28 cellular contexts compared by ENCODE assay signal in genomic region chr15:65026756-65027155, GRCh38. TPM values are rescaled to one million over a fixed set of nuclear protein-coding genes. Genes with fewer than 3 reads are reported as not detected.
"Had no signal": no experiment of that assay in that cellular context is flagged by ENCODE, and none has a peak within 500 bp of the region (broad histone marks: within the 10 kb centered on the region; RNA-seq: fewer than 3 reads in every experiment).

No MANE protein-coding gene starts in this region.

- H3K4me3 Mint-ChIP-seq: activated CD4-positive, alpha-beta memory T cell treated with anti-CD3 and anti-CD28 coated beads for 36 hours; activated CD4-positive, alpha-beta T cell treated with anti-CD3 and anti-CD28 coated beads, Interleukin-2, amount 10 ng/mL, durations not matched to agents 24 days and 14 days; natural killer cell; stimulated activated effector memory CD8-positive, alpha-beta T cell treated with anti-CD3 and anti-CD28 coated beads, Interleukin-12 subunit alpha, Interleukin-12 subunit beta, amount 100 ng/mL, for 72 hours had no signal

- FAIRE-seq: colon, pancreas, TTC549 had no signal

- DNase-seq: activated CD4-positive, alpha-beta memory T cell treated with anti-CD3 and anti-CD28 coated beads for 36 hours; activated CD4-positive, alpha-beta T cell treated with anti-CD3 and anti-CD28 coated beads, Interleukin-2, amount 10 ng/mL, durations not matched to agents 24 days and 14 days; activated CD4-positive, CD25-positive, alpha-beta regulatory T cell treated with anti-CD3 and anti-CD28 coated beads, Interleukin-2, amount 50 U/mL, for 72 hours; activated effector memory CD4-positive, alpha-beta T cell treated with Interleukin-2 at 50 U/mL for 16 hours; activated naive CD4-positive, alpha-beta T cell treated with Interleukin-2 at 50 U/mL for 16 hours; dermis blood vessel endothelial cell; effector CD4-positive, alpha-beta T cell; foreskin keratinocyte; heart right ventricle; kidney glomerular epithelial cell; left lung; lower lobe of right lung; mesendoderm; natural killer cell; pancreas; retina; stimulated activated CD4-positive, alpha-beta T cell treated with anti-CD3 and anti-CD28 coated beads, Interleukin-4, amount 100 ng/mL, for 24 hours; upper lobe of right lung; WERI-Rb-1 had no signal

- H3K27ac Mint-ChIP-seq: activated CD4-positive, alpha-beta memory T cell treated with anti-CD3 and anti-CD28 coated beads for 36 hours; activated CD4-positive, alpha-beta T cell treated with anti-CD3 and anti-CD28 coated beads, Interleukin-2, amount 10 ng/mL, durations not matched to agents 24 days and 14 days; natural killer cell; stimulated activated effector memory CD8-positive, alpha-beta T cell treated with anti-CD3 and anti-CD28 coated beads, Interleukin-12 subunit alpha, Interleukin-12 subunit beta, amount 100 ng/mL, for 72 hours; stimulated activated naive CD8-positive, alpha-beta T cell treated with anti-CD3 and anti-CD28 coated beads, Interleukin-15, Interleukin-2, amounts not matched to agents 100 ng/mL and 50 ng/mL, for 24 hours had no signal

- H3K9me3 Mint-ChIP-seq: activated CD4-positive, alpha-beta memory T cell treated with anti-CD3 and anti-CD28 coated beads for 36 hours; activated CD4-positive, alpha-beta T cell treated with anti-CD3 and anti-CD28 coated beads, Interleukin-2, amount 10 ng/mL, durations not matched to agents 24 days and 14 days; natural killer cell; stimulated activated effector memory CD8-positive, alpha-beta T cell treated with anti-CD3 and anti-CD28 coated beads, Interleukin-12 subunit alpha, Interleukin-12 subunit beta, amount 100 ng/mL, for 72 hours; stimulated activated naive CD8-positive, alpha-beta T cell treated with anti-CD3 and anti-CD28 coated beads, Interleukin-15, Interleukin-2, amounts not matched to agents 100 ng/mL and 50 ng/mL, for 24 hours had no signal

- H3K36me3 Mint-ChIP-seq: natural killer cell had no signal

- ATAC-seq: foreskin keratinocyte; heart right ventricle; left lung; lower lobe of right lung; natural killer cell; pancreas; sciatic nerve; stimulated activated effector memory CD8-positive, alpha-beta T cell treated with anti-CD3 and anti-CD28 coated beads, Interleukin-12 subunit alpha, Interleukin-12 subunit beta, amount 100 ng/mL, for 72 hours; upper lobe of right lung had no signal

RNA-seq across cellular contexts. Expression of gene SLC51B, which starts 18.4 kb away (rescaled TPM):
- total RNA-seq: activated CD4-positive, alpha-beta memory T cell treated with anti-CD3 and anti-CD28 coated beads for 36 hours; activated CD4-positive, alpha-beta T cell treated with anti-CD3 and anti-CD28 coated beads, Interleukin-2, amount 10 ng/mL, durations not matched to agents 24 days and 14 days; dermis blood vessel endothelial cell; esophagus muscularis mucosa; foreskin keratinocyte; heart right ventricle; natural killer cell; subcutaneous adipose tissue; T-helper 1 cell treated with Interleukin-12 subunit alpha and Interleukin-12 subunit beta and Interleukin-4 antibody, amounts not matched to agents 30 ng/mL and 1 ng/mL, for 36 hours had no signal
- polyA plus RNA-seq: foreskin keratinocyte had no signal

RNA-seq across cellular contexts. Expression of gene RASL12, which starts 41.0 kb away (rescaled TPM):
- total RNA-seq: activated CD4-positive, alpha-beta memory T cell treated with anti-CD3 and anti-CD28 coated beads for 36 hours; activated CD4-positive, alpha-beta T cell treated with anti-CD3 and anti-CD28 coated beads, Interleukin-2, amount 10 ng/mL, durations not matched to agents 24 days and 14 days; dermis blood vessel endothelial cell; foreskin keratinocyte; mononuclear cell; natural killer cell; T-helper 1 cell treated with Interleukin-12 subunit alpha and Interleukin-12 subunit beta and Interleukin-4 antibody, amounts not matched to agents 30 ng/mL and 1 ng/mL, for 36 hours had no signal
- polyA plus RNA-seq: foreskin keratinocyte had no signal

RNA-seq across cellular contexts. Expression of gene KBTBD13, which starts 49.8 kb away (rescaled TPM):
- total RNA-seq: activated CD4-positive, alpha-beta memory T cell treated with anti-CD3 and anti-CD28 coated beads for 36 hours; activated CD4-positive, alpha-beta T cell treated with anti-CD3 and anti-CD28 coated beads, Interleukin-2, amount 10 ng/mL, durations not matched to agents 24 days and 14 days; dermis blood vessel endothelial cell; foreskin keratinocyte; lower lobe of right lung; natural killer cell; pancreas; subcutaneous adipose tissue; T-helper 1 cell treated with Interleukin-12 subunit alpha and Interleukin-12 subunit beta and Interleukin-4 antibody, amounts not matched to agents 30 ng/mL and 1 ng/mL, for 36 hours; upper lobe of right lung had no signal
- polyA plus RNA-seq: foreskin keratinocyte, pancreas had no signal
